Comparison of ENCODE assay signal across 9 cellular contexts in the genomic region with DNA sequence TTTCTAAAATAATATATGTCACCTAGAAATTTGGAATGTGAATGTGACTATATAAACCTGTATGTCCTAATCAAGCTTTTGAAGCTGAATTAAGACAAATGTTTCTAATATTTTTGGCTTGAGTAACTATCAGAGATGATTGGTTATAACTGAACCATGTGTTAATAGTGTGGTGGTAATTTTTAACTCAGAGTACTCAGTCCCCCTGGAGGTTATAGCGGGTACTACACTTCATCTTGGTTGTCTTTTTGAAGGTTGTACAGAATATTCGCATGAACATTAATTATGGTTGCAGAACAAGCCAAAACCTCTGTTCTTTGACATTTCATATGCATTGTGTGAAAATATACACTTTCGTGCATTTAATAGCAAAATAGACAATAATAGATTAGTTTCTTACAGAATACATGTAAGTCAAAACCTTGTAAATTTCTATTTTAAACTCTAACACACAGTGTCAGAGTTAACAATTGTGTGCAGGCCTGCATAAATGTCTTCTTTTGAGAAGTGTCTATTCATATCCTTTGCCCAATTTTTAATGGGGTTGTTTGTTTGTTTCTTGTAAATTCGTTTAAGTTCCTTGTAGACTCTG.
DNase-seq lines count a peak whose midpoint lies in the region; ATAC-seq and TF ChIP-seq lines count a peak whose summit lies in the region.
"Had no signal": no experiment of that assay in that cellular context is flagged by ENCODE, and none has a peak within 500 bp of the region (broad histone marks: within the 10 kb centered on the region; RNA-seq: fewer than 3 reads in every experiment).

No MANE protein-coding gene starts in this region.

- no peaks in the 10 kb centered on the region for H3K27me3 ChIP-seq in dorsolateral prefrontal cortex
- H3K27me3 ChIP-seq: BLaER1 treated with 17β-estradiol and CSF1 and Interleukin-3, amounts not matched to agents 10 nM and 100 nM had no signal

- no peak overlapping the region for H3K4me3 ChIP-seq in dorsolateral prefrontal cortex
- H3K4me3 ChIP-seq in mucosa of descending colon: no peak overlapping the region
- H3K4me3 ChIP-seq: BLaER1 treated with 17β-estradiol and CSF1 and Interleukin-3, amounts not matched to agents 10 nM and 100 nM had no signal

- DNase-seq in NCI-H1436 (lab: John Stamatoyannopoulos, UW) (peak; percentile 50), NCI-H1436 treated with DMSO at 0.1 percent for 48 hours (lab: John Stamatoyannopoulos, UW) (no peak), GM19240 (ENCODE audit: insufficient read length, low spot score) (peak; percentile 3), RWPE1 (ENCODE audit: low spot score) (peak; percentile 51), dorsolateral prefrontal cortex (no peak), mucosa of descending colon (peak in 1 of 3 donors; percentile 74)

- no peaks in the 10 kb centered on the region for H3K4me1 ChIP-seq in mucosa of descending colon (ENCODE audit: low read depth)

- H3K9me3 ChIP-seq in mucosa of descending colon: no peaks in the 10 kb centered on the region
- H3K9me3 ChIP-seq: BLaER1 treated with 17β-estradiol and CSF1 and Interleukin-3, amounts not matched to agents 10 nM and 100 nM had no signal

- peak; percentile 88 for ATAC-seq in HG03469 (IDR thresholded peaks at IDR 0.05; ENCODE audit: unreplicated experiment)
- ATAC-seq in mucosa of descending colon: peak; percentile 45
- ATAC-seq in HG03095 (IDR thresholded peaks at IDR 0.05; ENCODE audit: unreplicated experiment): no peak

- CTCF ChIA-PET in RWPE1 (lab: Yijun Ruan, JAX): interaction anchor here (0.6 to 1.5 kb wide), 5 partner anchors 23 to 148 kb away, joined by 3 to 10 read pairs (median 3); no protein-coding TSS in a partner anchor

- intact Hi-C loops in dorsolateral prefrontal cortex (cut with DNase I) (loop anchor here (2.0 to 5.0 kb wide), 2 partner anchors 86 to 168 kb away; a partner anchor contains a TSS), mucosa of descending colon (cut with DNase I, micrococcal nuclease) (loop anchor here in 1 of 2 donors (10.0 kb wide), 1 partner anchor 146 kb away; no protein-coding TSS in a partner anchor)

- peak; percentile 67 for TF ChIP-seq CTCF in RWPE1 (conservative IDR thresholded peaks at IDR 0.05; ENCODE audit: low read depth)
- peak; percentile 62 to 86 (median 76) for TF ChIP-seq CTCF in dorsolateral prefrontal cortex (IDR thresholded peaks at IDR 0.05 in 54 of 56, conservative IDR thresholded peaks at IDR 0.05 in 2 of 56; ENCODE audit: low read depth in 1 of 56, partially characterized antibody in 56 of 56)
- TF ChIP-seq CTCF in mucosa of descending colon (IDR thresholded peaks at IDR 0.05): peak; percentile 65

- H3K36me3 ChIP-seq in mucosa of descending colon (ENCODE audit: low read depth): no peaks in the 10 kb centered on the region
- H3K36me3 ChIP-seq: BLaER1 treated with 17β-estradiol and CSF1 and Interleukin-3, amounts not matched to agents 10 nM and 100 nM had no signal

- H3K27ac ChIP-seq in RWPE1 (peak overlapping the region; percentile 75), dorsolateral prefrontal cortex (no peak overlapping the region)
- H3K27ac ChIP-seq: BLaER1 treated with 17β-estradiol and CSF1 and Interleukin-3, amounts not matched to agents 10 nM and 100 nM had no signal

- POLR2A ChIA-PET in RWPE1 (lab: Yijun Ruan, JAX; ENCODE audit: low non-redundant PET): no interaction called here

Comparison
In these comparisons a context has a peak if more than half of its experiments do, and no peak if none do; other contexts are left out.
1. DNase-seq: peak in NCI-H1436 (single experiment), GM19240 (single experiment) and RWPE1 (single experiment); none in NCI-H1436 treated with DMSO at 0.1 percent for 48 hours (single experiment) and dorsolateral prefrontal cortex (0 of 10).
2. Peak in every context shown above with its lines, with median percentiles within 50 percentile points of each other: CTCF ChIP-seq.